1 cellular context compared by ENCODE assay signal in the genomic region with DNA sequence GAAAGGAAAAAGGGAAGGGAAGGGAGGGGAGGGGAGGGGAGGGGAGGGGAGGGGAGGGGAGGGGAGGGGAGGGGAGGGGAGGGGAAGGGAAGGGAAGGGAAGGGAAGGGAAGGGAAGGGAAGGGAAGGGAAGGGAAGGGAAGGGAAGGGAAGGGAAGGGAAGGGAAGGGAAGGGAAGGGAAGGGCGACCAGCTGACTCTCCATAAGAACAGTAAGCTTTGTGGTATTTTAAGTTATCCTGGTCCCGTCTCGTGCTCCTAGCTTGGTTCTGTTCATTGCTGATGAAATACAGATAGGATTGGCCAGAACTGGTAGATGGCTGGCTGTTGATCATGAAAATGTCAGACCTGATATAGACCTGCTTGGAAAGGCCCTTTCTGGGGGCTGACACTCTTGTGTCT. TPM values are rescaled to one million over a fixed set of nuclear protein-coding genes. Genes with fewer than 3 reads are reported as not detected.
"Had no signal": no experiment of that assay in that cellular context is flagged by ENCODE, and none has a peak within 500 bp of the region (broad histone marks: within the 10 kb centered on the region; RNA-seq: fewer than 3 reads in every experiment).

No MANE protein-coding gene starts in this region.

RNA-seq across cellular contexts. Expression of gene SSX1, which starts 25.5 kb away (rescaled TPM):
- total RNA-seq: G401 had no signal
